Comparison of ENCODE assay signal across 8 cellular contexts in the genomic region with DNA sequence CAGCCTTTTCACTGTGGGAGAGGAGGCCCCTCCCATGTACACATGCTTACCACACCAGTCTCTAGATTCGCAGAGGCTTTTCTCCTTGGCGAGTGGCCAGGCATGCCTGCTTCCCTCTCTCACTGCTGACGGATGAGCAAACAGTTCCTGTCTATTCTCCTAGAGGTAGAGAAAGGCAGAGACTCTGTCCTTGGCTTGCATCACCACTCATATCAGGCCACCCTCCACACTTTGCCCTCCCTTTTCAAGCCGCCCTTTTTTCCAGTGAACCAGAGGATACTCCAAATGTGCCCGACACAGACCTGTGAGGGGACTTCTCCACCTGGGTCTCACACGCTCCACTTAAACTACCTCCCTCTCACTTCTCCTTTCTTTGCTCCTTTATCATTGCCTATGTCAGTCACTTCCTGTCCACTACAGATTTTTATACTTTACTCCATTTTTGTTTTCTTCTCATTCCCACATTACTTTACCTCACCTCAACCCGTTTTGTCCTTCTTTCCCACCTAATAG.
DNase-seq lines count a peak whose midpoint lies in the region; ATAC-seq lines count a peak whose summit lies in the region.

No MANE protein-coding gene starts in this region.

- no peak overlapping the region for H3K4me3 ChIP-seq in SJSA1

- no peaks in the 10 kb centered on the region for H3K27me3 ChIP-seq in SJSA1 (replicated peaks)

- H3K4me1 ChIP-seq in SJSA1 (replicated peaks), result peaks cover 24% of the 10 kb centered on the region

- intact Hi-C loops in posterior cingulate gyrus (cut with DNase I), result loop anchor here (5.0 kb wide), 1 partner anchor 389 kb away; no protein-coding TSS in a partner anchor

- H3K36me3 ChIP-seq in SJSA1, result no peaks in the 10 kb centered on the region

- H3K27ac ChIP-seq in SJSA1, result no peak overlapping the region

- no peaks in the 10 kb centered on the region for H3K9me3 ChIP-seq in SJSA1 (replicated peaks)

- ATAC-seq in GM21529 (IDR thresholded peaks at IDR 0.05; ENCODE audit: unreplicated experiment), result peak; percentile 85

- DNase-seq in DMS53 treated with DMSO at 0.1 percent for 48 hours (lab: John Stamatoyannopoulos, UW; ENCODE audit: unreplicated experiment), result peak; percentile 91
- DNase-seq in Kasumi-1 (lab: John Stamatoyannopoulos, UW), result peak; percentile 92
- peak; percentile 68 to 80 for DNase-seq in SJSA1 (ENCODE audit: low read depth in 1 of 2, low spot score in 2 of 2)
- peak; percentile 70 for DNase-seq in foreskin melanocyte
- DNase-seq in posterior cingulate gyrus, result peak in 8 of 10 donors; percentile 45 to 94 (median 63)
- no peak for DNase-seq in activated CD4-positive, alpha-beta T cell treated with anti-CD3 and anti-CD28 coated beads for 48 hours
- DNase-seq in effector CD4-positive, alpha-beta T cell, result no peak

Comparison
In these comparisons a context has a peak if more than half of its experiments do, and no peak if none do; other contexts are left out.
1. DNase-seq: peak in DMS53 treated with DMSO at 0.1 percent for 48 hours (single experiment), Kasumi-1 (2 of 2), SJSA1 (2 of 2), foreskin melanocyte (single experiment) and posterior cingulate gyrus (8 of 10); none in activated CD4-positive, alpha-beta T cell treated with anti-CD3 and anti-CD28 coated beads for 48 hours (single experiment) and effector CD4-positive, alpha-beta T cell (single experiment).